8 cellular contexts compared by ENCODE assay signal in the genomic region with DNA sequence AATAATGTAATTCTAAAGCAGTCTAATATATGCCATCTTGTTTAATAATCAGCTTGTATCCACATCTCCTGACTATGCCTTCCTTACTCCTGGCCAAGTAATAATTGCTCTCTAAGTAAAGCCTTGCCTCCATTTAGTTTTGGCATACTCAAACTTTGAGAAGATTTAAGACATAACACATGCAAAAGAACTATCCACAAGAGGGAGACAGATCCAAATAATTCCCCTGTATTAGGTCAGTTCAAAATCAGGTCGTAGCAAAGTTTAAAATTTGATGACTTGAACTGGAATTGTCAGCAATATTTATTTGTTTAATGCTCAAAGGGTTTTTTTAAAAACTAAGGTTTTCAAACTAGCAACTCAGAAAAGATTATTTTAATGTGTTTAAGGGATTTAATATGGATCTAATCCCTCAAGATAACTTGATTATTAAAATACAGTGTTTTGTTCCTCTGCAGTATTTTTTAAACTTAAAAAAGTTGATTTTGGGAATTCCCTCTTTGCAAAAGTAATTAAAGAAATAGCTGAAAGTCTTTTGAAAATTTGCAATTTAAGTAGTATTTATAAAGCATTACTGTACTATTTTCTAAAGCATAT.
DNase-seq lines count a peak whose midpoint lies in the region; TF ChIP-seq lines count a peak whose summit lies in the region.

No MANE protein-coding gene starts in this region.

- H3K9me3 Mint-ChIP-seq in Caco-2 (ENCODE audit: unreplicated experiment): no peaks in the 10 kb centered on the region

- peak; percentile 35 to 60 for TF ChIP-seq CTCF in Caco-2 (IDR thresholded peaks at IDR 0.05; ENCODE audit: insufficient read depth in 1 of 2, low read depth in 1 of 2, low read length in 1 of 2, severe bottlenecking in 1 of 2, unreplicated experiment in 1 of 2)
- TF ChIP-seq CTCF in adrenal gland (IDR thresholded peaks at IDR 0.05): peak; percentile 49 to 80 (median 64)
- peak; percentile 53 for TF ChIP-seq CTCF in kidney epithelial cell (IDR thresholded peaks at IDR 0.05; ENCODE audit: insufficient read depth, low read length, poor library complexity, severe bottlenecking)

- 4 to 16% (median 13%) methylated on average over 1 of the region's 1 CpG for WGBS in adrenal gland, 4 donors

- no TSS peak for BruUV-seq in Caco-2 (replicated peaks; lab: Mats Ljungman, UMichigan)

- TF ChIP-seq POLR2A in adrenal gland (IDR thresholded peaks at IDR 0.05): no peak

- H3K9me3 ChIP-seq in Caco-2 (no peaks in the 10 kb centered on the region), adrenal gland (replicated peaks in 1 of 3) (no peaks in the 10 kb centered on the region)

- no peak overlapping the region for H3K4me3 ChIP-seq in Caco-2 (ENCODE audit: low read depth, low read length)
- H3K4me3 ChIP-seq in adrenal gland: no peak overlapping the region
- no peak overlapping the region for H3K4me3 ChIP-seq in kidney epithelial cell (ENCODE audit: low read depth, low read length)

- no peaks in the 10 kb centered on the region for H3K4me1 Mint-ChIP-seq in Caco-2 (ENCODE audit: low read depth, unreplicated experiment)

- no peak for TF ChIP-seq EP300 in Ishikawa (IDR thresholded peaks at IDR 0.05; ENCODE audit: borderline replicate concordance)

- no peaks in the 10 kb centered on the region for H3K27me3 Mint-ChIP-seq in Caco-2 (ENCODE audit: insufficient read depth, unreplicated experiment)

- intact Hi-C loops in Caco-2 (cut with micrococcal nuclease; ENCODE audit: unreplicated experiment) (loop anchor here (1.0 to 5.0 kb wide), 2 partner anchors 75 to 851 kb away; no protein-coding TSS in a partner anchor), adrenal gland (cut with DNase I) (loop anchor here in 1 of 2 donors (10.0 kb wide), 1 partner anchor 74 kb away; no protein-coding TSS in a partner anchor)

- DNase-seq in Caco-2 (peak in 1 of 2 experiments; percentile 9), adrenal gland (no peak), kidney epithelial cell (ENCODE audit: low read depth) (no peak), SKM-1 treated with dmso at 0.1 percent for 144 hours (lab: John Stamatoyannopoulos, UW; ENCODE audit: unreplicated experiment) (no peak), inferior parietal cortex (ENCODE audit: extremely low spot score) (no peak)
- no peak for DNase-seq in effector CD8-positive, alpha-beta T cell (lab: John Stamatoyannopoulos, UW)
- no peak for DNase-seq in activated CD8-positive, alpha-beta memory T cell treated with anti-CD3 and anti-CD28 coated beads, Interleukin-2, amount 50 U/mL, for 48 hours

- no peaks in the 10 kb centered on the region for H3K4me1 ChIP-seq in Caco-2
- H3K4me1 ChIP-seq in adrenal gland (replicated peaks in 1 of 2): no peaks in the 10 kb centered on the region

- no peak overlapping the region for H3K27ac ChIP-seq in adrenal gland

- CTCF ChIA-PET in Caco-2 (lab: Charles Lee): no interaction called here

- no peaks in the 10 kb centered on the region for H3K36me3 ChIP-seq in Caco-2 (ENCODE audit: control insufficient read depth, insufficient read depth, low read length)
- no peaks in the 10 kb centered on the region for H3K36me3 ChIP-seq in adrenal gland (replicated peaks in 1 of 2)
- peaks cover 2% of the 10 kb centered on the region for H3K36me3 ChIP-seq in kidney epithelial cell (ENCODE audit: control insufficient read depth, insufficient read depth, low read length)

- H3K4me3 Mint-ChIP-seq in Caco-2 (ENCODE audit: unreplicated experiment): no peak overlapping the region

- TF ChIP-seq RAD21 in Ishikawa (IDR thresholded peaks at IDR 0.05; ENCODE audit: low read depth): peak; percentile 72

- H3K27ac Mint-ChIP-seq in Caco-2 (ENCODE audit: unreplicated experiment): no peak overlapping the region

- no peaks in the 10 kb centered on the region for H3K36me3 Mint-ChIP-seq in Caco-2 (ENCODE audit: insufficient read depth, unreplicated experiment)

- POLR2A ChIA-PET in Caco-2 (lab: Charles Lee): no interaction called here

- H3K27me3 ChIP-seq in Caco-2 (replicated peaks; ENCODE audit: control insufficient read depth, insufficient read depth, low read length) (no peaks in the 10 kb centered on the region; the same call in 1 of the 2 replicates), adrenal gland (no peaks in the 10 kb centered on the region), kidney epithelial cell (ENCODE audit: control insufficient read depth, insufficient read depth, low read length) (no peaks in the 10 kb centered on the region)

TF ChIP-seq in Ishikawa, 13 proteins besides CTCF, POLR2A, EP300 and RAD21:
- TF ChIP-seq, protein P1, sequence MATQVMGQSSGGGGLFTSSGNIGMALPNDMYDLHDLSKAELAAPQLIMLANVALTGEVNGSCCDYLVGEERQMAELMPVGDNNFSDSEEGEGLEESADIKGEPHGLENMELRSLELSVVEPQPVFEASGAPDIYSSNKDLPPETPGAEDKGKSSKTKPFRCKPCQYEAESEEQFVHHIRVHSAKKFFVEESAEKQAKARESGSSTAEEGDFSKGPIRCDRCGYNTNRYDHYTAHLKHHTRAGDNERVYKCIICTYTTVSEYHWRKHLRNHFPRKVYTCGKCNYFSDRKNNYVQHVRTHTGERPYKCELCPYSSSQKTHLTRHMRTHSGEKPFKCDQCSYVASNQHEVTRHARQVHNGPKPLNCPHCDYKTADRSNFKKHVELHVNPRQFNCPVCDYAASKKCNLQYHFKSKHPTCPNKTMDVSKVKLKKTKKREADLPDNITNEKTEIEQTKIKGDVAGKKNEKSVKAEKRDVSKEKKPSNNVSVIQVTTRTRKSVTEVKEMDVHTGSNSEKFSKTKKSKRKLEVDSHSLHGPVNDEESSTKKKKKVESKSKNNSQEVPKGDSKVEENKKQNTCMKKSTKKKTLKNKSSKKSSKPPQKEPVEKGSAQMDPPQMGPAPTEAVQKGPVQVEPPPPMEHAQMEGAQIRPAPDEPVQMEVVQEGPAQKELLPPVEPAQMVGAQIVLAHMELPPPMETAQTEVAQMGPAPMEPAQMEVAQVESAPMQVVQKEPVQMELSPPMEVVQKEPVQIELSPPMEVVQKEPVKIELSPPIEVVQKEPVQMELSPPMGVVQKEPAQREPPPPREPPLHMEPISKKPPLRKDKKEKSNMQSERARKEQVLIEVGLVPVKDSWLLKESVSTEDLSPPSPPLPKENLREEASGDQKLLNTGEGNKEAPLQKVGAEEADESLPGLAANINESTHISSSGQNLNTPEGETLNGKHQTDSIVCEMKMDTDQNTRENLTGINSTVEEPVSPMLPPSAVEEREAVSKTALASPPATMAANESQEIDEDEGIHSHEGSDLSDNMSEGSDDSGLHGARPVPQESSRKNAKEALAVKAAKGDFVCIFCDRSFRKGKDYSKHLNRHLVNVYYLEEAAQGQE (IDR thresholded peaks at IDR 0.05; ENCODE audit: low read depth): no peak
- TF ChIP-seq TAF1 (IDR thresholded peaks at IDR 0.05; ENCODE audit: low read depth) (no peak), EGR1 (IDR thresholded peaks at IDR 0.05) (no peak)
